In genomic region chr18:74342416-74343043, GRCh38 we compare ENCODE assay signal across 8 cellular contexts. TPM values are rescaled to one million over a fixed set of nuclear protein-coding genes. Genes with fewer than 3 reads are reported as not detected.
DNase-seq lines count a peak whose midpoint lies in the region; ATAC-seq and TF ChIP-seq lines count a peak whose summit lies in the region.

No MANE protein-coding gene starts in this region.

- 15 to 16% methylated on average over 4 of the region's 4 CpGs for WGBS in transverse colon (ENCODE audit: low coverage in 1 of 2), 2 donors

- no peak for TF ChIP-seq EP300 in transverse colon (IDR thresholded peaks at IDR 0.05; ENCODE audit: low read depth)

- H3K4me1 ChIP-seq in transverse colon = no peaks in the 10 kb centered on the region

- no peaks in the 10 kb centered on the region for H3K36me3 ChIP-seq in transverse colon

- TF ChIP-seq POLR2A in transverse colon (IDR thresholded peaks at IDR 0.05) = no peak

- no peak overlapping the region for H3K27ac ChIP-seq in transverse colon

- no peaks in the 10 kb centered on the region for H3K27me3 ChIP-seq in transverse colon

- in situ Hi-C loops in astrocyte of the cerebellum (cut with HindIII; ENCODE audit: low sequenced_read_pairs) (loop anchor here (25.0 kb wide), 1 partner anchor 155 kb away; no protein-coding TSS in a partner anchor), transverse colon (cut with MboI; ENCODE audit: low pct_ligation_motif_present in 1 of 4, low pct_unique_long_range_greater_than_20kb in 1 of 4, low sequenced_read_pairs in 3 of 4) (loop anchor here in 1 of 4 donors (10.0 kb wide), 1 partner anchor 148 kb away; no protein-coding TSS in a partner anchor)

- peak; percentile 54 for TF ChIP-seq CTCF in GM12873 (IDR thresholded peaks at IDR 0.05; ENCODE audit: insufficient read depth, low read depth, low read length, missing control alignments)
- TF ChIP-seq CTCF in astrocyte of the cerebellum (IDR thresholded peaks at IDR 0.05; ENCODE audit: low read depth, low read length, missing control alignments) = peak; percentile 45
- peak; percentile 66 to 78 (median 71) for TF ChIP-seq CTCF in transverse colon (IDR thresholded peaks at IDR 0.05)

- H3K4me3 ChIP-seq in astrocyte of the cerebellum (ENCODE audit: low read depth, low read length) (no peak overlapping the region), transverse colon (no peak overlapping the region)

- intact Hi-C loops in transverse colon (cut with DNase I; ENCODE audit: low total_unique reads) = loop anchor here (5.0 kb wide), 1 partner anchor 145 kb away; no protein-coding TSS in a partner anchor

- ATAC-seq in HG03457 (IDR thresholded peaks at IDR 0.05; ENCODE audit: unreplicated experiment) (no peak), HG02642 (IDR thresholded peaks at IDR 0.05; ENCODE audit: poor library complexity, unreplicated experiment) (no peak)

- DNase-seq in AML-193 (lab: John Stamatoyannopoulos, UW) (peak; percentile 32 to 62), NCI-H2227 treated with DMSO at 0.1 percent for 48 hours (lab: John Stamatoyannopoulos, UW) (peak; percentile 37), astrocyte of the cerebellum (ENCODE audit: low read depth) (peak; percentile 72), kidney glomerular epithelial cell (lab: John Stamatoyannopoulos, UW) (peak; percentile 51), transverse colon (peak; percentile 21)

- H3K9me3 ChIP-seq in transverse colon = no peaks in the 10 kb centered on the region

RNA-seq across cellular contexts. Expression of gene C18orf63, which starts 26.9 kb away (rescaled TPM):
- not detected for total RNA-seq in transverse colon

RNA-seq across cellular contexts. Expression of gene CYB5A, which starts 50.8 kb away (rescaled TPM):
- 100 to 1,000 TPM in 3 of 4 donors, 10 to 100 TPM in 1; 34.0 to 236 (median 173) TPM for total RNA-seq in transverse colon

Comparison
In these comparisons a context has a peak if more than half of its experiments do, and no peak if none do; other contexts are left out.
1. DNase-seq: peak in every context shown above with its lines; median percentile 72 in astrocyte of the cerebellum; 51 in kidney glomerular epithelial cell; 47 in AML-193; 37 in NCI-H2227 treated with DMSO at 0.1 percent for 48 hours; 21 in transverse colon.